14 cellular contexts compared by ENCODE assay signal in the genomic region with DNA sequence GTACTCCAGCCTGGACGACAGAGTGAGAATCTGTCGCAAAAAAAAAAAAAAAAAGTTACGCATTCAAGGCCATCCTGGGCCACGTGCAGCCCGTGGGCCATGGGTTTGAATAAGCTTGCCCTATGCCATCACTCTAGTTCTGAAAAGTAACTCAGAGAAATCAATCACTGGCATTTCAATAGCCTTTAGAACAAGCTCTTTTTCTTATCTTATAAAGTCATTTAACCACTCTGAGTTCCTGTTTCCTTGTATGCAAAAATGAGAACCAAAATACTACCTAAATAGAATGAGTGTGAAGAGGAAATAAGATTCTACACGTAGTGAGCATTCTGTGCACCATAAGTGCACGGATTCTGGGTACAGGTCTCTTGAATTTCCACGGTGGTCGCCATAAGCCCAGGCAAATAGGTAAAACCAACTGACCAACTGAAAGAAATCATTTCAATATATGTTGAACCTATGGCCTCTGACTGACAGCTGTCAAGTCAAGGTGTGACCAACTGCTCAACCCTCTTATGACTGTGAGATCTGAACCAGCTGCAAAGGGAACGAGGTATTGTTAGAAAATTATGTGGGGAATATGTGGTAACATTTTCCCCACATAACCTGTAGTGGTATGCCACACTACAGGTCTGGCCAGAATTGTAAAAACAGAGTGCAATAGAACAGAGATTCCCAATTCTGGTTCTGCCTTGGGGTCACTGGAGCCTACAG.
DNase-seq lines count a peak whose midpoint lies in the region; ATAC-seq, FAIRE-seq and TF ChIP-seq lines count a peak whose summit lies in the region.
"Had no signal": no experiment of that assay in that cellular context is flagged by ENCODE, and none has a peak within 500 bp of the region (broad histone marks: within the 10 kb centered on the region; RNA-seq: fewer than 3 reads in every experiment).

No MANE protein-coding gene starts in this region.

- H3K9me3 Mint-ChIP-seq in glutamatergic neuron (ENCODE audit: unreplicated experiment), result no peaks in the 10 kb centered on the region

- intact Hi-C loops in heart right ventricle (cut with DNase I), result no loop called here

- H3K4me1 ChIP-seq in SJCRH30 (peaks cover 26% of the 10 kb centered on the region), heart right ventricle (peaks cover 0 to 13% (median 6%) of the 10 kb centered on the region in 9 donors)
- H3K4me1 ChIP-seq: prostate gland had no signal

- H3K27me3 ChIP-seq in SJCRH30 (no peaks in the 10 kb centered on the region), heart right ventricle (no peaks in the 10 kb centered on the region)

- TF ChIP-seq CTCF in glutamatergic neuron (IDR thresholded peaks at IDR 0.05; ENCODE audit: partially characterized antibody, unreplicated experiment) (no peak), heart right ventricle (IDR thresholded peaks at IDR 0.05) (no peak)

- H3K27me3 Mint-ChIP-seq in glutamatergic neuron (ENCODE audit: unreplicated experiment), result no peaks in the 10 kb centered on the region

- no peaks in the 10 kb centered on the region for H3K9me3 ChIP-seq in SJCRH30 (replicated peaks)
- no peaks in the 10 kb centered on the region for H3K9me3 ChIP-seq in heart right ventricle
- H3K9me3 ChIP-seq: prostate gland had no signal

- H3K4me3 ChIP-seq in SJCRH30 (no peak overlapping the region), heart right ventricle (no peak overlapping the region)
- H3K4me3 ChIP-seq: prostate gland had no signal

- peak overlapping the region; percentile 93 for H3K27ac ChIP-seq in SJCRH30
- no peak overlapping the region for H3K27ac ChIP-seq in heart right ventricle
- H3K27ac ChIP-seq in substantia nigra (ENCODE audit: low read depth, low read length, poor library complexity, severe bottlenecking), result no peak overlapping the region
- H3K27ac ChIP-seq: prostate gland had no signal

- peak; percentile 69 for FAIRE-seq in GM12891 (lab: Jason Lieb, UNC)
- FAIRE-seq: G401.6 had no signal

- H3K27ac Mint-ChIP-seq in glutamatergic neuron (ENCODE audit: unreplicated experiment), result no peak overlapping the region

- no peaks in the 10 kb centered on the region for H3K36me3 Mint-ChIP-seq in glutamatergic neuron (ENCODE audit: unreplicated experiment)

- no peak for TF ChIP-seq POLR2A in GM12891 (IDR thresholded peaks at IDR 0.05; ENCODE audit: low read depth, low read length)

- H3K4me1 Mint-ChIP-seq in glutamatergic neuron (ENCODE audit: low read depth, unreplicated experiment), result no peaks in the 10 kb centered on the region

- H3K36me3 ChIP-seq in SJCRH30 (no peaks in the 10 kb centered on the region), heart right ventricle (no peaks in the 10 kb centered on the region)
- H3K36me3 ChIP-seq: prostate gland had no signal

- DNase-seq in GM12891 (ENCODE audit: insufficient read length, low spot score) (no peak), SJCRH30 (no peak), glutamatergic neuron (no peak), heart right ventricle (no peak), substantia nigra (lab: John Stamatoyannopoulos, UW) (no peak)
- DNase-seq: ACHN; activated CD4-positive, alpha-beta T cell treated with anti-CD3 and anti-CD28 coated beads, Interleukin-2, amount 50 U/mL, for 4 hours; NCI-H1417 treated with DMSO at 0.1 percent for 48 hours; NCI-H446 treated with DMSO at 0.1 percent for 48 hours had no signal

- no peak overlapping the region for H3K4me3 Mint-ChIP-seq in glutamatergic neuron (ENCODE audit: unreplicated experiment)

- 88 to 92% methylated on average over 10 of the region's 10 CpGs for WGBS in heart right ventricle, 2 donors

- ATAC-seq in GM19351 (IDR thresholded peaks at IDR 0.05; ENCODE audit: unreplicated experiment) (peak; percentile 67), HG02938 (IDR thresholded peaks at IDR 0.05; ENCODE audit: unreplicated experiment) (peak; percentile 57), heart right ventricle (no peak), GM19455 (IDR thresholded peaks at IDR 0.05; ENCODE audit: unreplicated experiment) (no peak)

TF ChIP-seq in GM12891, 5 proteins besides CTCF, POLR2A, EP300 and RAD21:
- TF ChIP-seq POLR2AphosphoS5 (IDR thresholded peaks at IDR 0.05; ENCODE audit: low read depth, low read length) (no peak), TAF1 (IDR thresholded peaks at IDR 0.05; ENCODE audit: low read depth, low read length) (no peak), SPI1 (IDR thresholded peaks at IDR 0.05; ENCODE audit: low read depth, low read length) (peak; percentile 63), POU2F2 (IDR thresholded peaks at IDR 0.05; ENCODE audit: low read depth, low read length) (no peak)

Comparison
In these comparisons a context has a peak if more than half of its experiments do, and no peak if none do; other contexts are left out.
1. ATAC-seq: peak in GM19351 (single experiment) and HG02938 (single experiment); none in heart right ventricle (0 of 8) and GM19455 (single experiment).